11 cellular contexts compared by ENCODE assay signal in genomic region chr4:109441858-109442480, GRCh38. TPM values are rescaled to one million over a fixed set of nuclear protein-coding genes. Genes with fewer than 3 reads are reported as not detected.
DNase-seq lines count a peak whose midpoint lies in the region; ATAC-seq, FAIRE-seq and TF ChIP-seq lines count a peak whose summit lies in the region.
"Had no signal": no experiment of that assay in that cellular context is flagged by ENCODE, and none has a peak within 500 bp of the region (broad histone marks: within the 10 kb centered on the region; RNA-seq: fewer than 3 reads in every experiment).

No MANE protein-coding gene starts in this region.

- intact Hi-C loops in IMR-90 (cut with micrococcal nuclease), result loop anchor here (5.0 kb wide), 1 partner anchor 105 kb away; no protein-coding TSS in a partner anchor

- TF ChIP-seq CTCF in IMR-90 (conservative IDR thresholded peaks at IDR 0.05; ENCODE audit: low read depth, low read length) (no peak), SK-N-SH (IDR thresholded peaks at IDR 0.05) (no peak), epithelial cell of esophagus (IDR thresholded peaks at IDR 0.05; ENCODE audit: insufficient read depth, low read depth, low read length, missing control alignments) (no peak)

- H3F3A ChIP-seq in SK-N-SH (replicated peaks; ENCODE audit: insufficient read depth), result peaks cover 22% of the 10 kb centered on the region

- DNase-seq in IMR-90 (peak; percentile 19), SK-N-SH (no peak), epithelial cell of esophagus (ENCODE audit: low read depth) (peak; percentile 46), GM19239 (ENCODE audit: insufficient read length, low spot score) (no peak)
- DNase-seq in activated T-cell treated with anti-CD3 and anti-CD28 coated beads, Interleukin-2, amount 50 U/mL, for 48 hours, result no peak
- no peak for DNase-seq in activated T-cell treated with anti-CD3 and anti-CD28 coated beads, Interleukin-2, amount 50 U/mL, for 1 hour
- DNase-seq: activated naive CD4-positive, alpha-beta T cell treated with anti-CD3 and anti-CD28 coated beads, Interleukin-2, amount 10 ng/mL, durations not matched to agents 7 days and 5 days; DMS153; stimulated activated CD4-positive, alpha-beta T cell treated with anti-CD3 and anti-CD28 coated beads, Interleukin-1b, Interleukin-23, amount 100 ng/mL, for 48 hours had no signal

- peak overlapping the region; percentile 49 for H3K4me2 ChIP-seq in IMR-90 (ENCODE audit: low read depth, low read length)
- 0 out of 2 replicates have a peak overlapping the region, but pooled peaks have one; percentile 5 for H3K4me2 ChIP-seq in SK-N-SH
- H3K4me2 ChIP-seq in skeletal muscle satellite cell (ENCODE audit: low read length), result peak overlapping the region; percentile 13

- BruUV-seq in IMR-90 (replicated peaks; lab: Mats Ljungman, UMichigan), result no TSS peak

- no peak overlapping the region for H3K18ac ChIP-seq in IMR-90 (ENCODE audit: low read depth, low read length)

- H3K79me1 ChIP-seq in IMR-90 (ENCODE audit: low read depth in 1 of 2, low read length in 2 of 2), result peaks cover 0 to 44% of the 10 kb centered on the region in 2 experiments; a peak in 2 of 4 replicates

- no peak overlapping the region for H3K27ac ChIP-seq in IMR-90 (ENCODE audit: insufficient read depth, low read length)
- no peak overlapping the region; a peak in 1 of 4 replicates for H3K27ac ChIP-seq in SK-N-SH (ENCODE audit: low read depth in 2 of 2, low read length in 1 of 2)
- H3K27ac ChIP-seq: BLaER1 treated with 17β-estradiol and CSF1 and Interleukin-3, amounts not matched to agents 10 nM and 100 nM had no signal

- no peak overlapping the region for H2BK15ac ChIP-seq in IMR-90 (ENCODE audit: low read depth, low read length)

- POLR2A ChIA-PET in IMR-90 (lab: Charles Lee; ENCODE audit: unreplicated experiment), result no interaction called here
- POLR2A ChIA-PET in SK-N-SH (lab: Yijun Ruan, JAX), result no interaction called here

- H3K9me2 ChIP-seq in SK-N-SH, result no peaks in the 10 kb centered on the region

- no peak overlapping the region for H2BK5ac ChIP-seq in IMR-90 (ENCODE audit: low read depth, low read length, poor library complexity, severe bottlenecking)

- dilution Hi-C loops in IMR-90 (cut with HindIII; ENCODE audit: low sequenced_read_pairs, unreplicated experiment), result no loop called here

- no peak for TF ChIP-seq POLR2A in IMR-90 (IDR thresholded peaks at IDR 0.05; ENCODE audit: low read depth, low read length)

- H3K4me1 ChIP-seq in IMR-90 (ENCODE audit: control insufficient read depth, insufficient read depth, low read length), result peaks cover 7% of the 10 kb centered on the region
- H3K4me1 ChIP-seq in SK-N-SH (ENCODE audit: control insufficient read depth in 1 of 2, insufficient read depth in 2 of 2, low read depth in 1 of 2, low read length in 1 of 2), result peaks cover 2 to 37% of the 10 kb centered on the region in 2 experiments; a peak in 3 of 4 replicates
- H3K4me1 ChIP-seq in skeletal muscle satellite cell (ENCODE audit: control insufficient read depth, insufficient read depth, low read length), result peaks cover 33% of the 10 kb centered on the region

- no peak overlapping the region for H2BK120ac ChIP-seq in IMR-90 (ENCODE audit: low read depth, low read length)

- no peak overlapping the region for H4K91ac ChIP-seq in IMR-90 (ENCODE audit: insufficient read depth, low read depth, low read length)

- TF ChIP-seq EP300 in SK-N-SH (IDR thresholded peaks at IDR 0.05; ENCODE audit: borderline replicate concordance in 1 of 2, low read depth in 1 of 2, low read length in 1 of 2), result no peak

- CTCF ChIA-PET in IMR-90 (lab: Yijun Ruan, JAX), result no interaction called here
- CTCF ChIA-PET in SK-N-SH (lab: Yijun Ruan, JAX), result interaction anchor here (1.3 kb wide), 1 partner anchor 9 kb away, joined by 4 read pairs; the partner anchor contains the start of gene SEC24B

- H3K4me3 ChIP-seq in IMR-90 (ENCODE audit: insufficient read depth, low read depth, low read length) (no peak overlapping the region), SK-N-SH (ENCODE audit: low read depth in 2 of 2, low read length in 1 of 2) (no peak overlapping the region), epithelial cell of esophagus (ENCODE audit: low read length) (no peak overlapping the region), skeletal muscle satellite cell (ENCODE audit: low read length) (no peak overlapping the region)
- H3K4me3 ChIP-seq: BLaER1 treated with 17β-estradiol and CSF1 and Interleukin-3, amounts not matched to agents 10 nM and 100 nM had no signal

- peak; percentile 55 for ATAC-seq in IMR-90 (ENCODE audit: low read depth)

- no peak overlapping the region for H2AK9ac ChIP-seq in IMR-90 (replicated peaks; ENCODE audit: low read depth, low read length, poor library complexity)

- no peak overlapping the region for H3K9ac ChIP-seq in IMR-90 (ENCODE audit: low read depth, low read length)
- no peak overlapping the region for H3K9ac ChIP-seq in SK-N-SH
- no peak overlapping the region for H3K9ac ChIP-seq in skeletal muscle satellite cell (ENCODE audit: low read depth, low read length)
- H3K9ac ChIP-seq: BLaER1 treated with 17β-estradiol and CSF1 and Interleukin-3, amounts not matched to agents 10 nM and 100 nM had no signal

- no peak overlapping the region for H3K23ac ChIP-seq in IMR-90 (ENCODE audit: low read depth, low read length)

- H3K9me3 ChIP-seq in IMR-90 (ENCODE audit: control insufficient read depth, insufficient read depth, low read length) (peaks cover 3% of the 10 kb centered on the region), SK-N-SH (no peaks in the 10 kb centered on the region), skeletal muscle satellite cell (replicated peaks; ENCODE audit: low read length) (no peaks in the 10 kb centered on the region)

- H2AFZ ChIP-seq in IMR-90 (replicated peaks; ENCODE audit: low read length, poor library complexity) (no peak overlapping the region), SK-N-SH (ENCODE audit: low read depth) (no peak overlapping the region)

- H3K79me2 ChIP-seq in SK-N-SH (ENCODE audit: insufficient read depth), result peaks cover 100% of the 10 kb centered on the region

- TF ChIP-seq RAD21 in IMR-90 (IDR thresholded peaks at IDR 0.05; ENCODE audit: low read length) (no peak), SK-N-SH (IDR thresholded peaks at IDR 0.05; ENCODE audit: low read length) (no peak)

- WGBS in IMR-90 (ENCODE audit: extremely low coverage in 2 of 2, insufficient read length in 1 of 2), 2 experiments, result no CpG with 5 or more reads among the region's 2 CpGs
- 81% methylated on average over 2 of the region's 2 CpGs for WGBS in SK-N-SH (ENCODE audit: low lambda C conversion rate)

- no peak overlapping the region for H3K14ac ChIP-seq in IMR-90 (replicated peaks; ENCODE audit: low read depth, low read length)

- no peak overlapping the region for H3K4ac ChIP-seq in IMR-90 (ENCODE audit: low read depth, low read length)

- FAIRE-seq in GM19239 (lab: Jason Lieb, UNC), result no peak

- H4K20me1 ChIP-seq in IMR-90 (ENCODE audit: insufficient read depth, low read length) (peaks cover 83% of the 10 kb centered on the region), SK-N-SH (ENCODE audit: insufficient read depth) (peaks cover 84% of the 10 kb centered on the region)

- H3K27me3 ChIP-seq in IMR-90 (ENCODE audit: control insufficient read depth, insufficient read depth, low read length), result no peaks in the 10 kb centered on the region
- no peaks in the 10 kb centered on the region for H3K27me3 ChIP-seq in SK-N-SH (ENCODE audit: insufficient read depth)
- no peaks in the 10 kb centered on the region for H3K27me3 ChIP-seq in skeletal muscle satellite cell (ENCODE audit: control insufficient read depth, insufficient read depth, low read length)
- H3K27me3 ChIP-seq: BLaER1 treated with 17β-estradiol and CSF1 and Interleukin-3, amounts not matched to agents 10 nM and 100 nM had no signal

- H3K9me1 ChIP-seq in IMR-90 (ENCODE audit: insufficient read depth, low read length), result peaks cover 8% of the 10 kb centered on the region; the same call in 1 of the 2 replicates

- in situ Hi-C loops in IMR-90 (cut with MboI; ENCODE audit: low sequenced_read_pairs), result no loop called here

- no peak overlapping the region for H3K56ac ChIP-seq in IMR-90 (ENCODE audit: extremely low read depth, insufficient read depth, low read length)

- H4K5ac ChIP-seq in IMR-90 (ENCODE audit: low read depth, low read length), result no peak overlapping the region

- H2BK20ac ChIP-seq in IMR-90 (ENCODE audit: low read depth, low read length), result no peak overlapping the region

- H2AK5ac ChIP-seq in IMR-90 (ENCODE audit: low read depth, low read length), result no peak overlapping the region

- H3K36me3 ChIP-seq in IMR-90 (ENCODE audit: control insufficient read depth, insufficient read depth, low read length) (peaks cover 4% of the 10 kb centered on the region), SK-N-SH (replicated peaks in 1 of 2; ENCODE audit: control insufficient read depth in 1 of 2, insufficient read depth in 2 of 2, low read length in 1 of 2) (peaks cover 9 to 14% of the 10 kb centered on the region in 2 experiments), skeletal muscle satellite cell (ENCODE audit: insufficient read depth, low read length) (peaks cover 14% of the 10 kb centered on the region)

- no peak overlapping the region for H4K8ac ChIP-seq in IMR-90 (ENCODE audit: low read depth in 2 of 2, low read length in 2 of 2)

TF ChIP-seq in IMR-90, 13 proteins besides CTCF, POLR2A, EP300 and RAD21 (continues in another document):
- TF ChIP-seq MAZ (IDR thresholded peaks at IDR 0.05; ENCODE audit: borderline replicate concordance, low read depth, low read length) (no peak), RCOR1 (IDR thresholded peaks at IDR 0.05; ENCODE audit: insufficient replicate concordance, low read length) (no peak), SMC3 (IDR thresholded peaks at IDR 0.05; ENCODE audit: low read depth, low read length) (no peak), RFX5 (IDR thresholded peaks at IDR 0.05; ENCODE audit: low read depth, low read length) (no peak), MAFK (IDR thresholded peaks at IDR 0.05; ENCODE audit: low read depth, low read length) (no peak)

TF ChIP-seq in SK-N-SH, 30 proteins besides CTCF, POLR2A, EP300 and RAD21 (continues in another document):
- no peak for TF ChIP-seq RCOR1 (IDR thresholded peaks at IDR 0.05; ENCODE audit: low read length)

RNA-seq across cellular contexts. Expression of gene SEC24B, which starts 8.4 kb away (rescaled TPM):
- total RNA-seq in IMR-90 (2012; rRNA removed), result 19.0 and 19.4 TPM in 2 replicates
- polyA plus RNA-seq in IMR-90 (2012; rRNA removed) (27.4 and 28.3 TPM in 2 replicates), SK-N-SH (2012; rRNA removed) (23.0 and 34.4 TPM in 2 replicates)
- 7.7 and 10.8 TPM in 2 replicates for polyA plus RNA-seq in IMR-90 (2012; cell fraction: cytosol; rRNA removed)
- polyA plus RNA-seq in IMR-90 (2012; cell fraction: nucleus; rRNA removed; ENCODE audit: low replicate concordance), result 11.1 and 43.8 TPM in 2 replicates
- polyA plus RNA-seq in SK-N-SH (2012; cell fraction: cytosol; rRNA removed), result 23.0 and 24.5 TPM in 2 replicates
- 23.0 and 48.5 TPM in 2 replicates for polyA plus RNA-seq in SK-N-SH (2012; cell fraction: nucleus; rRNA removed)
- total RNA-seq in skeletal muscle satellite cell (2012; rRNA removed), result 13.9 and 15.9 TPM in 2 replicates

Comparison
In these comparisons a context has a peak if more than half of its experiments do, and no peak if none do; other contexts are left out.
1. DNase-seq: peak in IMR-90 (single experiment) and epithelial cell of esophagus (single experiment); none in SK-N-SH (single experiment), GM19239 (single experiment), activated T-cell treated with anti-CD3 and anti-CD28 coated beads, Interleukin-2, amount 50 U/mL, for 48 hours (0 of 2) and activated T-cell treated with anti-CD3 and anti-CD28 coated beads, Interleukin-2, amount 50 U/mL, for 1 hour (single experiment).
2. Peak in every context shown above with its lines, with median percentiles within 50 percentile points of each other: H3K4me2 ChIP-seq.